ENCODE assay signal across 25 cellular contexts in the genomic region with DNA sequence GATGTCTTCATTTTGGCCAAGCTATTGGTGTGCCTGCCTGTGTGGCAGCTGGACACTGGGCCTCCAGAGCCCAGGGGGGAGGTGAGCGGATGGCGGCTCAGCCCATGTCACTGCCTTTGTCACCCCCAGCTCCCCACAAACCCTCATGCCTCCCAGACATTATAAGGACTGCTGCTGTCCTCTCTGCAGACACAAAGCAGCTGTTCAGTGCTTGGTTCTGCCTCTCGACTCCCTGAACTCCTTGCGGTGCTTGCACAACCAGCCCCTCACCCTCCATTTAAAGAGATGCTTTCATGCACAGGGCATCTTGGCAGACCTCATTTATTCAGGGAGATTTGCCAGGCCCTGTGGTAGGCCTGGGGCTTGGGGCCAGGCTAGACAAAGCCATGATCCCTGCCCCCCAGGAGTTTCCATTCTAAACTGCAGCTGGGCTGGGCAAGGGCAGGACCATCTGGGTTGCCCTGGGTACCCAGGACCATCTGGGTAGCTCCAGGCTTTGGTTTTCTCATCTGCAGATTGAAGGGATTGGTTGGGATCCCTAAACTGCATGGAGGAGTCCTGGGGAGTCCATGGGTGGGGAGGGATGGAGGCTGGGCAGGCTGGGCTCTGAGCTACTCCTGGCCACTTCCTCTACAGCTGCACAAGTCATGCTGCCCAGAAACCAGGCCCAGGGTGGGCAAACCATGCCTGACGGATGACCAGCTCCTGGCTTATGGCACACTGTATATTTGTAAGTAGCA.
"Had no signal": no experiment of that assay in that cellular context is flagged by ENCODE, and none has a peak within 500 bp of the region (broad histone marks: within the 10 kb centered on the region; RNA-seq: fewer than 3 reads in every experiment).

No MANE protein-coding gene starts in this region.

- H3K36me3 ChIP-seq: breast epithelium, lower lobe of right lung, neural progenitor cell, ovary, suprapubic skin, vagina had no signal

- H3K36me3 Mint-ChIP-seq: activated naive CD4-positive, alpha-beta T cell treated with anti-CD3 and anti-CD28 coated beads, Interleukin-2, amount 10 ng/mL, durations not matched to agents 7 days and 5 days; mesothelial cell of epicardium; neural progenitor cell had no signal

- H3K4me3 ChIP-seq: breast epithelium, lower lobe of right lung, neural progenitor cell, ovary, psoas muscle, suprapubic skin, vagina had no signal

- H3K4me3 Mint-ChIP-seq: activated naive CD4-positive, alpha-beta T cell treated with anti-CD3 and anti-CD28 coated beads, Interleukin-2, amount 10 ng/mL, durations not matched to agents 7 days and 5 days; activated naive CD8-positive, alpha-beta T cell treated with anti-CD3 and anti-CD28 coated beads, Interleukin-2, amount 50 U/mL, for 24 hours; activated T-cell treated with anti-CD3 and anti-CD28 coated beads, Interleukin-2, amount 50 U/mL, for 4 hours; mesothelial cell of epicardium; neural progenitor cell; stimulated activated naive CD8-positive, alpha-beta T cell treated with anti-CD3 and anti-CD28 coated beads, Interleukin-15, amount 100 ng/mL, for 72 hours had no signal

- H3K9ac ChIP-seq: neural progenitor cell had no signal

- H3K4me2 ChIP-seq: neural progenitor cell had no signal

- H3K4me1 Mint-ChIP-seq: activated naive CD4-positive, alpha-beta T cell treated with anti-CD3 and anti-CD28 coated beads, Interleukin-2, amount 10 ng/mL, durations not matched to agents 7 days and 5 days; activated naive CD8-positive, alpha-beta T cell treated with anti-CD3 and anti-CD28 coated beads, Interleukin-2, amount 50 U/mL, for 24 hours had no signal

- H3K9me3 Mint-ChIP-seq: activated naive CD4-positive, alpha-beta T cell treated with anti-CD3 and anti-CD28 coated beads, Interleukin-2, amount 10 ng/mL, durations not matched to agents 7 days and 5 days; activated naive CD8-positive, alpha-beta T cell treated with anti-CD3 and anti-CD28 coated beads, Interleukin-2, amount 50 U/mL, for 24 hours; activated T-cell treated with anti-CD3 and anti-CD28 coated beads, Interleukin-2, amount 50 U/mL, for 4 hours; mesothelial cell of epicardium; neural progenitor cell; stimulated activated naive CD8-positive, alpha-beta T cell treated with anti-CD3 and anti-CD28 coated beads, Interleukin-15, amount 100 ng/mL, for 72 hours had no signal

- H3K27ac Mint-ChIP-seq: activated naive CD4-positive, alpha-beta T cell treated with anti-CD3 and anti-CD28 coated beads, Interleukin-2, amount 10 ng/mL, durations not matched to agents 7 days and 5 days; activated naive CD8-positive, alpha-beta T cell treated with anti-CD3 and anti-CD28 coated beads, Interleukin-2, amount 50 U/mL, for 24 hours; mesothelial cell of epicardium; neural progenitor cell; stimulated activated naive CD8-positive, alpha-beta T cell treated with anti-CD3 and anti-CD28 coated beads, Interleukin-15, amount 100 ng/mL, for 72 hours had no signal

- H3K27me3 ChIP-seq: ovary, vagina had no signal

- H3K4me1 ChIP-seq: breast epithelium, psoas muscle had no signal

- H3K27ac ChIP-seq: breast epithelium, lower lobe of right lung, neural progenitor cell, ovary, psoas muscle, suprapubic skin, vagina had no signal

- H2AFZ ChIP-seq: neural progenitor cell had no signal

- ATAC-seq: activated naive CD8-positive, alpha-beta T cell treated with anti-CD3 and anti-CD28 coated beads, Interleukin-2, amount 50 U/mL, for 24 hours; activated T-cell treated with anti-CD3 and anti-CD28 coated beads, Interleukin-2, amount 50 U/mL, for 4 hours; left cardiac atrium; lower lobe of right lung; psoas muscle; right cardiac atrium; stimulated activated naive CD8-positive, alpha-beta T cell treated with anti-CD3 and anti-CD28 coated beads, Interleukin-15, amount 100 ng/mL, for 72 hours had no signal

- H3K9me3 ChIP-seq: breast epithelium, lower lobe of right lung, ovary, psoas muscle, suprapubic skin, vagina had no signal

- DNase-seq: activated CD4-positive, alpha-beta T cell treated with anti-CD3 and anti-CD28 coated beads for 48 hours; activated CD4-positive, CD25-positive, alpha-beta regulatory T cell; activated CD8-positive, alpha-beta memory T cell treated with anti-CD3 and anti-CD28 coated beads, Interleukin-2, amount 50 U/mL, for 4 hours; activated naive CD4-positive, alpha-beta T cell treated with anti-CD3 and anti-CD28 coated beads, Interleukin-2, amount 10 ng/mL, durations not matched to agents 7 days and 5 days; activated naive CD8-positive, alpha-beta T cell treated with anti-CD3 and anti-CD28 coated beads, Interleukin-2, amount 50 U/mL, for 24 hours; activated T-cell treated with anti-CD3 and anti-CD28 coated beads, Interleukin-2, amount 50 U/mL, for 4 hours; aorta; cortex of kidney; effector CD4-positive, alpha-beta T cell; left cardiac atrium; lower lobe of right lung; psoas muscle; right cardiac atrium; small intestine; stimulated activated CD4-positive, alpha-beta T cell treated with anti-CD3 and anti-CD28 coated beads, Interleukin-4, amount 100 ng/mL, for 1 hour; stimulated activated naive CD8-positive, alpha-beta T cell treated with anti-CD3 and anti-CD28 coated beads, Interleukin-15, amount 100 ng/mL, for 72 hours; T-helper 1 cell; T-helper 9 cell; trophoblast cell had no signal
